Comparison of ENCODE assay signal across 25 cellular contexts in the genomic region with DNA sequence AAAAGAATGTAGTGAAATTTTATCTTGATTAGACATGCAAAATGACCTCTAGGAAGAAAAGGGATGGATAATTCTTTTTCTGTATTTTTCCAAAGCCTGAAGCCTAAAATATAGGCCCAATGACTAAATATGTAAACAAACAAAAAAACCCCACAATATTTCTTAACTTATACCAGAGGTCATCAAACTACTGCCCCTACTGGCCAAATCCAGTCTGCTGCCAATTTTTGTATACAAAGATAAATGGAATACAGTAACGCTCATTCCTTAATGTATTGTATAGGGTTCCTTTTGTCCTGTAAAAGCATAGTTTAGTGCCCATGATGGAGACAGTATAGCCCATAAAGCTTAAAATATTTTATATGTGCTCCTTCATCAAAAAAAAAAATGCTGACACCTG.
DNase-seq lines count a peak whose midpoint lies in the region; ATAC-seq, FAIRE-seq and TF ChIP-seq lines count a peak whose summit lies in the region.
"Had no signal": no experiment of that assay in that cellular context is flagged by ENCODE, and none has a peak within 500 bp of the region (broad histone marks: within the 10 kb centered on the region; RNA-seq: fewer than 3 reads in every experiment).

No MANE protein-coding gene starts in this region.

- H3K4me3 ChIP-seq in OCI-LY7 (ENCODE audit: low read depth, low read length, poor library complexity, severe bottlenecking), result no peak overlapping the region
- H3K4me3 ChIP-seq: esophagus muscularis mucosa, gastrocnemius medialis, mucosa of descending colon, prostate gland, skin epidermis, testis had no signal

- FAIRE-seq in RCC 7860 (lab: Jason Lieb, UNC), result no peak

- no peaks in the 10 kb centered on the region for H3K4me1 ChIP-seq in OCI-LY7 (ENCODE audit: insufficient read depth, low read length, poor library complexity, severe bottlenecking)
- H3K4me1 ChIP-seq: esophagus muscularis mucosa, gastrocnemius medialis, prostate gland, testis had no signal

- H3K9me3 ChIP-seq in OCI-LY7 (ENCODE audit: low read length), result no peaks in the 10 kb centered on the region
- H3K9me3 ChIP-seq: gastrocnemius medialis, prostate gland, testis had no signal

- CTCF ChIA-PET in OCI-LY7 (lab: Charles Lee; ENCODE audit: unreplicated experiment), result no interaction called here

- H3K36me3 Mint-ChIP-seq in HFFc6 (ENCODE audit: low read depth), result peaks cover 9% of the 10 kb centered on the region; the same call in 1 of the 2 replicates
- no peaks in the 10 kb centered on the region for H3K36me3 Mint-ChIP-seq in endothelial cell (ENCODE audit: low read depth, unreplicated experiment)
- H3K36me3 Mint-ChIP-seq in type B pancreatic cell, result no peaks in the 10 kb centered on the region
- H3K36me3 Mint-ChIP-seq: activated naive CD8-positive, alpha-beta T cell treated with anti-CD3 and anti-CD28 coated beads, Interleukin-2, amount 10 ng/mL, durations not matched to agents 7 days and 5 days; CD8-positive, alpha-beta memory T cell had no signal

- H3K27ac Mint-ChIP-seq in HFFc6, result no peak overlapping the region
- H3K27ac Mint-ChIP-seq in endothelial cell (ENCODE audit: unreplicated experiment), result no peak overlapping the region
- no peak overlapping the region for H3K27ac Mint-ChIP-seq in type B pancreatic cell
- H3K27ac Mint-ChIP-seq: activated naive CD8-positive, alpha-beta T cell treated with anti-CD3 and anti-CD28 coated beads, Interleukin-2, amount 10 ng/mL, durations not matched to agents 7 days and 5 days; CD8-positive, alpha-beta memory T cell; T-helper 17 cell; WTC11 had no signal

- H3K27me3 Mint-ChIP-seq in HFFc6 (ENCODE audit: insufficient read depth) (no peaks in the 10 kb centered on the region), endothelial cell (ENCODE audit: unreplicated experiment) (no peaks in the 10 kb centered on the region), type B pancreatic cell (no peaks in the 10 kb centered on the region)
- H3K27me3 Mint-ChIP-seq: activated naive CD8-positive, alpha-beta T cell treated with anti-CD3 and anti-CD28 coated beads, Interleukin-2, amount 10 ng/mL, durations not matched to agents 7 days and 5 days; CD8-positive, alpha-beta memory T cell; T-helper 17 cell had no signal

- no peak overlapping the region for H3K27ac ChIP-seq in OCI-LY7 (ENCODE audit: low read depth, low read length, poor library complexity, severe bottlenecking)
- H3K27ac ChIP-seq: esophagus muscularis mucosa, gastrocnemius medialis, prostate gland, skin epidermis, testis had no signal

- TF ChIP-seq CTCF in HFFc6 (IDR thresholded peaks at IDR 0.05), result peak; percentile 38
- peak; percentile 50; the same call in 1 of the 2 replicates for TF ChIP-seq CTCF in OCI-LY7 (conservative IDR thresholded peaks at IDR 0.05; ENCODE audit: low read length)
- TF ChIP-seq CTCF in endothelial cell (IDR thresholded peaks at IDR 0.05; ENCODE audit: unreplicated experiment), result peak; percentile 34
- TF ChIP-seq CTCF in type B pancreatic cell (conservative IDR thresholded peaks at IDR 0.05), result peak; percentile 53

- no peaks in the 10 kb centered on the region for H3K79me2 ChIP-seq in OCI-LY7 (ENCODE audit: insufficient read depth, low read depth, low read length)

- intact Hi-C loops in OCI-LY7 (cut with micrococcal nuclease; ENCODE audit: unreplicated experiment), result no loop called here

- no TSS peak for BruUV-seq in OCI-LY7 (replicated peaks; lab: Mats Ljungman, UMichigan)

- DNase-seq in HFFc6 (no peak), OCI-LY7 (ENCODE audit: low spot score) (no peak), endothelial cell (ENCODE audit: low spot score) (no peak), type B pancreatic cell (ENCODE audit: extremely low spot score, unreplicated experiment) (no peak), RCC 7860 (ENCODE audit: low spot score) (no peak), iPS-NIHi11 (ENCODE audit: low spot score) (no peak)
- DNase-seq: activated CD4-positive, alpha-beta T cell treated with anti-CD3 and anti-CD28 coated beads, Interleukin-2, amount 50 U/mL, for 48 hours; activated CD8-positive, alpha-beta memory T cell treated with anti-CD3 and anti-CD28 coated beads, Interleukin-2, amount 50 U/mL, for 48 hours; activated naive CD8-positive, alpha-beta T cell treated with anti-CD3 and anti-CD28 coated beads, Interleukin-2, amount 10 ng/mL, durations not matched to agents 7 days and 5 days; CD8-positive, alpha-beta memory T cell; cerebellar nuclear complex; gastrocnemius medialis; hippocampal formation; islet precursor cell; mucosa of descending colon; NCI-H1694 treated with DMSO at 0.1 percent for 48 hours; NCI-H69; stimulated activated naive CD4-positive, alpha-beta T cell; T-helper 17 cell; testis had no signal

- no peaks in the 10 kb centered on the region for H3K4me1 Mint-ChIP-seq in HFFc6 (ENCODE audit: low read depth)
- H3K4me1 Mint-ChIP-seq in endothelial cell (ENCODE audit: unreplicated experiment), result no peaks in the 10 kb centered on the region
- no peaks in the 10 kb centered on the region for H3K4me1 Mint-ChIP-seq in type B pancreatic cell (ENCODE audit: unreplicated experiment)
- H3K4me1 Mint-ChIP-seq: activated naive CD8-positive, alpha-beta T cell treated with anti-CD3 and anti-CD28 coated beads, Interleukin-2, amount 10 ng/mL, durations not matched to agents 7 days and 5 days; CD8-positive, alpha-beta memory T cell; T-helper 17 cell; WTC11 had no signal

- H3K4me3 Mint-ChIP-seq in HFFc6 (no peak overlapping the region), endothelial cell (ENCODE audit: unreplicated experiment) (no peak overlapping the region), type B pancreatic cell (no peak overlapping the region)
- H3K4me3 Mint-ChIP-seq: activated naive CD8-positive, alpha-beta T cell treated with anti-CD3 and anti-CD28 coated beads, Interleukin-2, amount 10 ng/mL, durations not matched to agents 7 days and 5 days; CD8-positive, alpha-beta memory T cell; T-helper 17 cell; WTC11 had no signal

- ATAC-seq in GM19455 (IDR thresholded peaks at IDR 0.05; ENCODE audit: unreplicated experiment), result no peak
- ATAC-seq: gastrocnemius medialis, mucosa of descending colon, T-helper 17 cell, WTC11 had no signal

- no peaks in the 10 kb centered on the region for H3K36me3 ChIP-seq in OCI-LY7 (ENCODE audit: insufficient read depth, low read length)
- H3K36me3 ChIP-seq: esophagus muscularis mucosa, gastrocnemius medialis, prostate gland had no signal

- H2AFZ ChIP-seq in OCI-LY7 (ENCODE audit: low read length), result no peak overlapping the region

- no peaks in the 10 kb centered on the region for H3K9me2 ChIP-seq in OCI-LY7 (ENCODE audit: insufficient read depth, low read length)

- no peak overlapping the region for H3K4me2 ChIP-seq in OCI-LY7 (ENCODE audit: low read length)

- H4K20me1 ChIP-seq in OCI-LY7 (ENCODE audit: insufficient read depth, low read length), result no peaks in the 10 kb centered on the region

- H3K9me3 Mint-ChIP-seq in HFFc6, result peaks cover 46% of the 10 kb centered on the region
- H3K9me3 Mint-ChIP-seq in endothelial cell (ENCODE audit: unreplicated experiment), result no peaks in the 10 kb centered on the region
- H3K9me3 Mint-ChIP-seq in type B pancreatic cell, result no peaks in the 10 kb centered on the region

- POLR2A ChIA-PET in OCI-LY7 (lab: Charles Lee), result interaction anchor here (0.5 to 0.6 kb wide), 2 partner anchors 18 to 166 kb away, joined by 3 read pairs; no protein-coding TSS in a partner anchor
